ENCODE assay signal across 27 cellular contexts in the genomic region with DNA sequence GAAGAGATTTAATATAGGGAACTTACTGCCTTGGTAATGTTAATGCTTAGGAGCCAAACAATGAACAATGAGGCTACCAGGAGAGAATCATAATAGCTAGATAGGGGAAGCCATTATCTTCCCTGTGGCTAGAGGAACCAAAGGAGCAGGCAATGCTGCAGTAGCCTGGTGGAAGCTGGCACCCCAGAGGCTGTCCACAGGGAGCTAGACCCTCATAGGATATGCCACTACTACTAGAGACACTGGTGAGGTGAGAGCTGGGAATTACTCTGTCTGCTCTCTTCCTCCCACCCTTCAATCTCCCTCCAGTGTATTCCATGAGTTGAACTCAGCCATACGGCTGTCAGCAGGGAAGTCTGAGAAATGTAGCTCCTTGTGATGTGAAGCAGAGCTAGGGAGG.
"Had no signal": no experiment of that assay in that cellular context is flagged by ENCODE, and none has a peak within 500 bp of the region (broad histone marks: within the 10 kb centered on the region; RNA-seq: fewer than 3 reads in every experiment).

No MANE protein-coding gene starts in this region.

- H3K27ac Mint-ChIP-seq: dendritic cell treated with granulocyte-macrophage colony-stimulating factor and Interleukin-4, amounts not matched to agents 40 ng/mL and 50 ng/mL, for 4 days; immature natural killer cell; naive thymus-derived CD4-positive, alpha-beta T cell had no signal

- H3K27ac ChIP-seq: colonic mucosa, epithelial cell of prostate, esophagus squamous epithelium, gastrocnemius medialis, heart right ventricle, left lung, lower lobe of right lung had no signal

- H3K36me3 Mint-ChIP-seq: immature natural killer cell; naive thymus-derived CD4-positive, alpha-beta T cell had no signal

- H3K9me3 Mint-ChIP-seq: dendritic cell treated with granulocyte-macrophage colony-stimulating factor and Interleukin-4, amounts not matched to agents 40 ng/mL and 50 ng/mL, for 4 days had no signal

- DNase-seq: colonic mucosa; cortex of kidney; effector CD4-positive, alpha-beta T cell; effector memory CD4-positive, alpha-beta T cell; erythroblast; esophagus squamous epithelium; foreskin fibroblast; foreskin melanocyte; gastrocnemius medialis; glutamatergic neuron; head of caudate nucleus; heart right ventricle; hippocampal formation; immature natural killer cell; islet precursor cell; kidney; kidney glomerular epithelial cell; left colon; left lung; left ventricle myocardium superior; lower lobe of right lung; mesenchymal stem cell; midbrain; naive thymus-derived CD4-positive, alpha-beta T cell had no signal

- H3K4me1 Mint-ChIP-seq: immature natural killer cell; naive thymus-derived CD4-positive, alpha-beta T cell had no signal

- H3K36me3 ChIP-seq: colonic mucosa, esophagus squamous epithelium, gastrocnemius medialis, heart right ventricle, left lung, lower lobe of right lung had no signal

- H3K4me3 ChIP-seq: colonic mucosa, esophagus squamous epithelium, gastrocnemius medialis, heart right ventricle, left lung, lower lobe of right lung had no signal

- H3K27me3 ChIP-seq: colonic mucosa, esophagus squamous epithelium, gastrocnemius medialis, heart right ventricle had no signal

- H3K9me3 ChIP-seq: colonic mucosa, gastrocnemius medialis had no signal

- H3K4me3 Mint-ChIP-seq: dendritic cell treated with granulocyte-macrophage colony-stimulating factor and Interleukin-4, amounts not matched to agents 40 ng/mL and 50 ng/mL, for 4 days; immature natural killer cell; naive thymus-derived CD4-positive, alpha-beta T cell had no signal

- H3K4me1 ChIP-seq: colonic mucosa, esophagus squamous epithelium, gastrocnemius medialis, heart right ventricle, left lung, lower lobe of right lung had no signal

- ATAC-seq: esophagus mucosa; gastrocnemius medialis; heart right ventricle; left colon; left lung; left ventricle myocardium superior; lower lobe of right lung; naive thymus-derived CD4-positive, alpha-beta T cell had no signal

- H3K27me3 Mint-ChIP-seq: dendritic cell treated with granulocyte-macrophage colony-stimulating factor and Interleukin-4, amounts not matched to agents 40 ng/mL and 50 ng/mL, for 4 days; naive thymus-derived CD4-positive, alpha-beta T cell had no signal
